In the genomic region with DNA sequence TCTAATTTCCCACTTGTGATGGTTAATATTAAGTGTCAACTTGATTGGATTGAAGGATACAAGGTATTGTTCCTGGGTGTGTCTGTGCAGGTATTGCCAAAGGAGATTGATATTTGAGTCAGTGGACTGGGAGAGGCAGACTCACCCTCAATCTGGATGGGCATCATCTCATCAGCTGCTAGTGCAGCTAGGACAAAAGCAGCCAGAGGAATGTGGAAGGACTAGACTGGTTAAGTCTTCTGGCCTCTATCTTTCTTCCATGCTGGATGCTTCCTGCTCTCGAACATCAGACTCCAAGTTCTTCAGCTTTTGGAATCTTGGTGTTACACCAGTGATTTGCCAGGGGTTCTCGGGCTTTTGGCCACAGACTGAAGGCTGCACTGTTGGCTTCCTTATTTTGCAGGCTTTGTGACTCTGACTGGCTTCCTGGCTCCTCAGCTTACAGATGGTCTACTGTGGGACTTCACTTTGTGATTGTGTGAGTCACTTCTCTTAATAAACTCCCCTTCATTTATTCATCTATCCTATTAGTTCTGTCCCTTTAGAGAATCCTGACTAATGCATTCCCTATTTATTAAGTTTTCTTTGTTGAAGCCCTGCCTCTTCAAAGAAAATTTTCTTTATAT, we compare ENCODE assay signal across 15 cellular contexts.
"Had no signal": no experiment of that assay in that cellular context is flagged by ENCODE, and none has a peak within 500 bp of the region (broad histone marks: within the 10 kb centered on the region; RNA-seq: fewer than 3 reads in every experiment).

No MANE protein-coding gene starts in this region.

- H3K4me3 ChIP-seq: breast epithelium, gastrocnemius medialis, left lung, lung, right lobe of liver, tibial nerve had no signal

- ATAC-seq: activated CD8-positive, alpha-beta memory T cell treated with anti-CD3 and anti-CD28 coated beads, Interleukin-2, amount 10 ng/mL, durations not matched to agents 7 days and 5 days; activated CD8-positive, alpha-beta T cell treated with anti-CD3 and anti-CD28 coated beads for 36 hours; activated naive CD8-positive, alpha-beta T cell treated with anti-CD3 and anti-CD28 coated beads, Interleukin-2, amount 50 U/mL, for 24 hours; gastrocnemius medialis; left lung; right lobe of liver had no signal

- DNase-seq: activated CD4-positive, alpha-beta T cell treated with anti-CD3 and anti-CD28 coated beads, Interleukin-2, amount 50 U/mL, for 1 hour; activated CD8-positive, alpha-beta memory T cell treated with anti-CD3 and anti-CD28 coated beads, Interleukin-2, amount 10 ng/mL, durations not matched to agents 7 days and 5 days; activated CD8-positive, alpha-beta T cell treated with anti-CD3 and anti-CD28 coated beads for 36 hours; activated naive CD8-positive, alpha-beta T cell treated with anti-CD3 and anti-CD28 coated beads, Interleukin-2, amount 50 U/mL, for 24 hours; activated T-cell treated with anti-CD3 and anti-CD28 coated beads, Interleukin-2, amount 50 U/mL, for 48 hours; gastrocnemius medialis; glutamatergic neuron; left lung; right lobe of liver; stimulated activated CD4-positive, alpha-beta T cell treated with anti-CD3 and anti-CD28 coated beads, Interleukin-2, amount 100 ng/mL, for 48 hours; stimulated activated naive CD4-positive, alpha-beta T cell treated with Interleukin-2 at 50 U/mL for 16 hours; T-helper 9 cell had no signal
